Comparison of ENCODE assay signal across 9 cellular contexts in the genomic region with DNA sequence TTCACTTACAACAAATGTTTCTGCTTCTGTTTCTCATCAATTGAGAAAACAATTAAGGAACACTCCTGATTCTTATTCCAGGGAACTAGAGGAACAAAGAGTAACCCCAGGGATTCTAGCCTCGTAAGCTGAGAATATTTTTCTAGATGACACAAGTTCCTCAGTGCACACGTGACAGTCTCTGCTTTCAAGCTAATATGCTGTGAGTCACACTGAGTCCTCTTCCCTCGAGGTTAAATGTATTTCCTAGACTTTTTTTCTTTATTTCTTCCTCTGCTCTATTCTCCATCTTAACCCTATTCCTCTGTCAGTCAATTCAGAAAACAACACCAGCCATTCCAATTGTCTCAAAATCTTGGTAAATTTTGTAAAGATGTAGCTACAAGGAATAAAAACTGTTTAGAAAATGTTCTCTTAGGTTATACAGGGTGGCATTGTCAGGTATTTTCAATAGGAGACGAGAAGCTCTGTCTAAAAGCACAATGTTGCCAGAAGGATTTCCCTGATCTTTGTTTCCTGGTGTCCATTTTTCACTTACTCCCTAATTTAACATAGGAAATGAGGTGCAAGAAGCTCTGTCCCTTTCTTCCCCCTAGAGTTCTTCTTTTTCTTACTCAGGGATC. TPM values are rescaled to one million over a fixed set of nuclear protein-coding genes. Genes with fewer than 3 reads are reported as not detected.
DNase-seq lines count a peak whose midpoint lies in the region; ATAC-seq, FAIRE-seq and TF ChIP-seq lines count a peak whose summit lies in the region.
"Had no signal": no experiment of that assay in that cellular context is flagged by ENCODE, and none has a peak within 500 bp of the region (broad histone marks: within the 10 kb centered on the region; RNA-seq: fewer than 3 reads in every experiment).

No MANE protein-coding gene starts in this region.

- no peak overlapping the region for H3K4me3 ChIP-seq in heart right ventricle

- peaks cover 0 to 27% (median 5%) of the 10 kb centered on the region in 11 donors for H3K9me3 ChIP-seq in heart right ventricle

- H3K36me3 Mint-ChIP-seq in activated T-cell treated with anti-CD3 and anti-CD28 coated beads, Interleukin-2, amount 50 U/mL, for 24 hours (ENCODE audit: low read depth): peaks cover 5% of the 10 kb centered on the region

- ATAC-seq in heart right ventricle (peak in 6 of 8 donors; percentile 33 to 82 (median 64)), HG02642 (IDR thresholded peaks at IDR 0.05; ENCODE audit: poor library complexity, unreplicated experiment) (no peak)
- peak; percentile 46 for ATAC-seq in stimulated activated naive CD8-positive, alpha-beta T cell treated with anti-CD3 and anti-CD28 coated beads, Interleukin-15, amount 100 ng/mL, for 72 hours

- 38 to 40% methylated on average over 4 of the region's 4 CpGs for WGBS in heart right ventricle, 2 donors

- no peak for FAIRE-seq in GM12892 (lab: Jason Lieb, UNC)

- peaks cover 9% of the 10 kb centered on the region for H3K9me3 Mint-ChIP-seq in activated T-cell treated with anti-CD3 and anti-CD28 coated beads, Interleukin-2, amount 50 U/mL, for 24 hours
- peaks cover 10 to 15% of the 10 kb centered on the region in 2 donors for H3K9me3 Mint-ChIP-seq in stimulated activated naive CD8-positive, alpha-beta T cell treated with anti-CD3 and anti-CD28 coated beads, Interleukin-15, amount 100 ng/mL, for 72 hours

- peaks cover 0 to 20% (median 4%) of the 10 kb centered on the region in 9 donors for H3K4me1 ChIP-seq in heart right ventricle

- H3K27me3 ChIP-seq in heart right ventricle: no peaks in the 10 kb centered on the region

- TF ChIP-seq CTCF in heart right ventricle (IDR thresholded peaks at IDR 0.05): no peak

- H3K4me3 Mint-ChIP-seq in activated T-cell treated with anti-CD3 and anti-CD28 coated beads, Interleukin-2, amount 50 U/mL, for 24 hours: no peak overlapping the region
- H3K4me3 Mint-ChIP-seq in stimulated activated naive CD8-positive, alpha-beta T cell treated with anti-CD3 and anti-CD28 coated beads, Interleukin-15, amount 100 ng/mL, for 72 hours: peak overlapping the region; percentile 26 to 48

- H3K4me1 Mint-ChIP-seq in activated T-cell treated with anti-CD3 and anti-CD28 coated beads, Interleukin-2, amount 50 U/mL, for 24 hours (ENCODE audit: low read depth): peaks cover 25% of the 10 kb centered on the region
- peaks cover 34% of the 10 kb centered on the region for H3K4me1 Mint-ChIP-seq in stimulated activated naive CD8-positive, alpha-beta T cell treated with anti-CD3 and anti-CD28 coated beads, Interleukin-15, amount 100 ng/mL, for 72 hours

- H3K27ac ChIP-seq in heart right ventricle: peak overlapping the region in 1 of 10 donors; percentile 34
- H3K27ac ChIP-seq: C4-2B had no signal

- intact Hi-C loops in heart right ventricle (cut with DNase I): no loop called here

- no peaks in the 10 kb centered on the region for H3K27me3 Mint-ChIP-seq in activated T-cell treated with anti-CD3 and anti-CD28 coated beads, Interleukin-2, amount 50 U/mL, for 24 hours
- H3K27me3 Mint-ChIP-seq in stimulated activated naive CD8-positive, alpha-beta T cell treated with anti-CD3 and anti-CD28 coated beads, Interleukin-15, amount 100 ng/mL, for 72 hours: no peaks in the 10 kb centered on the region

- no peak for TF ChIP-seq POLR2A in GM12892 (IDR thresholded peaks at IDR 0.05; ENCODE audit: low read depth, low read length)

- H3K36me3 ChIP-seq in heart right ventricle: no peaks in the 10 kb centered on the region

- peak overlapping the region; percentile 1 for H3K27ac Mint-ChIP-seq in activated T-cell treated with anti-CD3 and anti-CD28 coated beads, Interleukin-2, amount 50 U/mL, for 24 hours
- H3K27ac Mint-ChIP-seq in stimulated activated naive CD8-positive, alpha-beta T cell treated with anti-CD3 and anti-CD28 coated beads, Interleukin-15, amount 100 ng/mL, for 72 hours: peak overlapping the region in 1 of 2 donors; percentile 0

- no peak for DNase-seq in activated T-cell treated with anti-CD3 and anti-CD28 coated beads, Interleukin-2, amount 50 U/mL, for 24 hours
- no peak for DNase-seq in activated T-cell treated with anti-CD3 and anti-CD28 coated beads, Interleukin-2, amount 50 U/mL, for 48 hours
- DNase-seq in SW480 (ENCODE audit: low spot score) (peak; percentile 91), heart right ventricle (no peak), GOT3 (lab: John Stamatoyannopoulos, UW) (no peak), GM12892 (ENCODE audit: insufficient read length) (no peak)
- DNase-seq in stimulated activated naive CD8-positive, alpha-beta T cell treated with anti-CD3 and anti-CD28 coated beads, Interleukin-15, amount 100 ng/mL, for 72 hours: no peak

RNA-seq across cellular contexts. Expression of a gene that starts 5.8 kb away (rescaled TPM):
- 10 to 100 TPM; 14.8 to 31.9 (median 21.5) TPM for total RNA-seq in heart right ventricle
- 1 to 10 TPM; 6.2 to 6.4 TPM for polyA plus RNA-seq in heart right ventricle
- 13.6 TPM for polyA plus RNA-seq in GM12892 (2012; ENCODE audit: missing spikeins)
